ENCODE assay signal across 26 cellular contexts in the genomic region with DNA sequence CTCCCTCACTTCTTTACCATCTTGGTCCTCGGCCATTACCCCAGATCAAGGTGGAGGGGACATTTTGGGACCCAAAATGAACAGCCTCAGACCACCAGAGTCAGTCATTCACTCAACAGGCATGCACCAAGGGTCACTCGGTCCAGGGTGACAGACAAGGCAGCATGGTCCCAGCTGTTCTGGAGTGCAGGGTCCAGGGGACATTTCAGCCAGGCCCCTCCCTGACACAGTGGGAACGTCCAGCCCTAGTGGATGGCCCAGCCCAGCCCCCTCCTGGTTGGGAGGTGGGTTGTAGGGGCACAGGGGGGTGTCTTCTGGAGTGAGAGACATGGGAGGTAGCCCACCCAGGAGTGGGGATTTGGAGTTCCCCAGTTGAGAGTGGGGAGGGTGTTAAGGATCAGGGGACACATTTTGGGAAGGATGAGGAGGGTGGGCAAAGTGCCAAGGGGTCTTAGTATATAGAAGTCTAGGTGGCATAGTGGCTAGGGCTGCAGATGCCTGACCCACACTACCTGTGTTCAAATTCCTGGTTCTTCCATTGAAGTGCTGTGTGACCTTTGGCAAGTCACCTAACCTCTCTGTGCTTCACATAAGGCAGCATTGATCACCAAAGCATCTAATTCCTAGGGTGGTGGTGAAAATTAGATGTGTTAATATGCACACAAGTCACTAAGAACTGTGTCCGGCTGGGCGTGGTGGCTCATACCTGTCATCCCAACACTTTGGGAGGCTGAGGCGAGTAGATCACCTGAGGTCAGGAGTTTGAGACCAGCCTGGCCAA. TPM values are rescaled to one million over a fixed set of nuclear protein-coding genes. Genes with fewer than 3 reads are reported as not detected.
A peak's percentile ranks its signal among the peaks of the same experiment; 100 is the strongest.
DNase-seq lines count a peak whose midpoint lies in the region; ATAC-seq and TF ChIP-seq lines count a peak whose summit lies in the region.
"Had no signal": no experiment of that assay in that cellular context is flagged by ENCODE, and none has a peak within 500 bp of the region (broad histone marks: within the 10 kb centered on the region; RNA-seq: fewer than 3 reads in every experiment).

No MANE protein-coding gene starts in this region.

- H3K27ac ChIP-seq in spleen (peak overlapping the region in 6 of 8 donors; percentile 6 to 94 (median 88)), sigmoid colon (no peak overlapping the region)
- H3K27ac ChIP-seq: epithelial cell of prostate, SJSA1 had no signal

- H3K36me3 ChIP-seq in spleen (no peaks in the 10 kb centered on the region), sigmoid colon (no peaks in the 10 kb centered on the region)
- H3K36me3 ChIP-seq: BE2C, heart left ventricle, SJSA1 had no signal

- intact Hi-C loops in spleen (cut with DNase I; ENCODE audit: low total_unique reads) (no loop called here), sigmoid colon (cut with DNase I) (no loop called here)

- no peak for DNase-seq in activated naive CD4-positive, alpha-beta T cell treated with anti-CD3 and anti-CD28 coated beads, Interleukin-2, amount 10 ng/mL, durations not matched to agents 7 days and 5 days
- DNase-seq in T-cell (no peak), spleen (peak; percentile 75), DMS 273 treated with DMSO at 0.1 percent for 48 hours (lab: John Stamatoyannopoulos, UW) (no peak), sigmoid colon (no peak)
- DNase-seq: activated CD4-positive, alpha-beta T cell treated with anti-CD3 and anti-CD28 coated beads for 48 hours; activated T-cell treated with anti-CD3 and anti-CD28 coated beads, Interleukin-2, amount 50 U/mL, for 4 hours; amniotic stem cell; BE2C; effector CD4-positive, alpha-beta T cell; heart left ventricle; IMR-90; NCI-H1105 treated with DMSO at 0.1 percent for 48 hours; NCI-H2029; NCI-H2227 treated with DMSO at 0.1 percent for 48 hours; nucleus accumbens; T-helper 1 cell had no signal

- H3K27me3 ChIP-seq in spleen (replicated peaks in 1 of 7) (no peaks in the 10 kb centered on the region), sigmoid colon (peaks cover 0 to 32% (median 9%) of the 10 kb centered on the region in 3 donors)

- TF ChIP-seq EP300 in sigmoid colon (IDR thresholded peaks at IDR 0.05) = no peak

- WGBS in spleen, 5 donors = 78 to 84% (median 81%) methylated on average over 4 to 6 of the region's 6 CpGs
- WGBS in sigmoid colon, 2 donors = 70 to 82% methylated on average over 6 of the region's 6 CpGs

- no peak for TF ChIP-seq CTCF in spleen (IDR thresholded peaks at IDR 0.05 in 8 of 11, conservative IDR thresholded peaks at IDR 0.05 in 3 of 11)
- no peak for TF ChIP-seq CTCF in sigmoid colon (IDR thresholded peaks at IDR 0.05)

- H3K27me3 Mint-ChIP-seq in activated naive CD4-positive, alpha-beta T cell treated with anti-CD3 and anti-CD28 coated beads, Interleukin-2, amount 50 U/mL, for 24 hours = no peaks in the 10 kb centered on the region
- peaks cover 59% of the 10 kb centered on the region for H3K27me3 Mint-ChIP-seq in activated naive CD4-positive, alpha-beta T cell treated with anti-CD3 and anti-CD28 coated beads, Interleukin-2, amount 10 ng/mL, durations not matched to agents 7 days and 5 days
- H3K27me3 Mint-ChIP-seq in T-cell = peaks cover 0 to 4% of the 10 kb centered on the region in 2 donors

- POLR2A ChIA-PET in T-cell (lab: Charles Lee) = no interaction called here

- H3K4me1 ChIP-seq in spleen (peaks cover 19 to 95% (median 67%) of the 10 kb centered on the region in 6 donors), sigmoid colon (no peaks in the 10 kb centered on the region)
- H3K4me1 ChIP-seq: BE2C, SJSA1 had no signal

- CTCF ChIA-PET in activated naive CD4-positive, alpha-beta T cell treated with anti-CD3 and anti-CD28 coated beads, Interleukin-2, amount 10 ng/mL, durations not matched to agents 7 days and 5 days (lab: Charles Lee) = no interaction called here
- CTCF ChIA-PET in T-cell (lab: Charles Lee) = no interaction called here

- no peak for ATAC-seq in T-cell (replicated peaks in 1 of 4)
- ATAC-seq: HCT116, heart left ventricle had no signal

- no peak overlapping the region for H3K4me3 Mint-ChIP-seq in activated naive CD4-positive, alpha-beta T cell treated with anti-CD3 and anti-CD28 coated beads, Interleukin-2, amount 50 U/mL, for 24 hours
- no peak overlapping the region for H3K4me3 Mint-ChIP-seq in activated naive CD4-positive, alpha-beta T cell treated with anti-CD3 and anti-CD28 coated beads, Interleukin-2, amount 10 ng/mL, durations not matched to agents 7 days and 5 days
- no peak overlapping the region for H3K4me3 Mint-ChIP-seq in T-cell

- H3K4me3 ChIP-seq in spleen (no peak overlapping the region), sigmoid colon (no peak overlapping the region)
- H3K4me3 ChIP-seq: heart left ventricle, lung, SJSA1 had no signal

- H3K9me3 ChIP-seq in spleen = no peaks in the 10 kb centered on the region
- H3K9me3 ChIP-seq in sigmoid colon = no peaks in the 10 kb centered on the region
- H3K9me3 ChIP-seq: BE2C, heart left ventricle, SJSA1 had no signal

- H3K4me1 Mint-ChIP-seq in activated naive CD4-positive, alpha-beta T cell treated with anti-CD3 and anti-CD28 coated beads, Interleukin-2, amount 50 U/mL, for 24 hours = peaks cover 64% of the 10 kb centered on the region
- peaks cover 39% of the 10 kb centered on the region for H3K4me1 Mint-ChIP-seq in activated naive CD4-positive, alpha-beta T cell treated with anti-CD3 and anti-CD28 coated beads, Interleukin-2, amount 10 ng/mL, durations not matched to agents 7 days and 5 days
- H3K4me1 Mint-ChIP-seq in T-cell = peaks cover 46 to 64% (median 61%) of the 10 kb centered on the region in 3 donors

- H3K36me3 Mint-ChIP-seq in activated naive CD4-positive, alpha-beta T cell treated with anti-CD3 and anti-CD28 coated beads, Interleukin-2, amount 50 U/mL, for 24 hours = no peaks in the 10 kb centered on the region
- peaks cover 1% of the 10 kb centered on the region for H3K36me3 Mint-ChIP-seq in activated naive CD4-positive, alpha-beta T cell treated with anti-CD3 and anti-CD28 coated beads, Interleukin-2, amount 10 ng/mL, durations not matched to agents 7 days and 5 days
- no peaks in the 10 kb centered on the region for H3K36me3 Mint-ChIP-seq in T-cell

- no peak for TF ChIP-seq POLR2A in spleen (IDR thresholded peaks at IDR 0.05)
- TF ChIP-seq POLR2A in sigmoid colon (IDR thresholded peaks at IDR 0.05) = no peak

- H3K27ac Mint-ChIP-seq in activated naive CD4-positive, alpha-beta T cell treated with anti-CD3 and anti-CD28 coated beads, Interleukin-2, amount 50 U/mL, for 24 hours = peak overlapping the region; percentile 59
- no peak overlapping the region for H3K27ac Mint-ChIP-seq in activated naive CD4-positive, alpha-beta T cell treated with anti-CD3 and anti-CD28 coated beads, Interleukin-2, amount 10 ng/mL, durations not matched to agents 7 days and 5 days
- peak overlapping the region; percentile 59 to 98 for H3K27ac Mint-ChIP-seq in T-cell

- H3K9me3 Mint-ChIP-seq in activated naive CD4-positive, alpha-beta T cell treated with anti-CD3 and anti-CD28 coated beads, Interleukin-2, amount 50 U/mL, for 24 hours = no peaks in the 10 kb centered on the region
- H3K9me3 Mint-ChIP-seq in activated naive CD4-positive, alpha-beta T cell treated with anti-CD3 and anti-CD28 coated beads, Interleukin-2, amount 10 ng/mL, durations not matched to agents 7 days and 5 days = no peaks in the 10 kb centered on the region
- H3K9me3 Mint-ChIP-seq in T-cell = no peaks in the 10 kb centered on the region
- H3K9me3 Mint-ChIP-seq: activated T-cell treated with anti-CD3 and anti-CD28 coated beads, Interleukin-2, amount 50 U/mL, for 4 hours had no signal

RNA-seq across cellular contexts. Expression of gene FCER2, which starts 2.5 kb away (rescaled TPM):
- 1 to 10 TPM in 3 of 5 donors, under 1 TPM in 2; 0.90 to 2.5 (median 1.2) TPM for total RNA-seq in T-cell
- 100 to 1,000 TPM in 1 of 7 donors, 10 to 100 TPM in 6; 26.4 to 121 (median 47.0) TPM for total RNA-seq in spleen
- polyA plus RNA-seq in spleen = 100 to 1,000 TPM in 2 of 3 donors, 10 to 100 TPM in 1; 48.0 to 108 (median 105) TPM
- 1 to 10 TPM in 1 of 4 donors, under 1 TPM in 3; 0.27 to 2.5 (median 0.61) TPM for total RNA-seq in sigmoid colon
- polyA plus RNA-seq in sigmoid colon = 10 to 100 TPM in 1 of 3 donors, under 1 TPM in 1, not detected in 1; 0.46 to 14.7 TPM
- total RNA-seq: IMR-90, pulmonary artery endothelial cell, RPMI7951, SJSA1, ureter had no signal
- polyA plus RNA-seq: IMR-90 had no signal

RNA-seq across cellular contexts. Expression of gene TRAPPC5, which starts 23.8 kb away (rescaled TPM):
- total RNA-seq in T-cell (10 to 100 TPM; 39.2 to 75.3 (median 69.4) TPM), spleen (10 to 100 TPM; 47.2 to 88.5 (median 77.4) TPM), sigmoid colon (10 to 100 TPM; 32.8 to 89.6 (median 50.5) TPM)
- polyA plus RNA-seq in spleen (100 to 1,000 TPM in 2 of 3 donors, 10 to 100 TPM in 1; 94.3 to 159 (median 128) TPM), sigmoid colon (10 to 100 TPM; 55.3 to 75.5 (median 55.9) TPM)

RNA-seq across cellular contexts. Expression of gene CLEC4G, which starts 27.4 kb away (rescaled TPM):
- total RNA-seq in T-cell (not detected), spleen (1 to 10 TPM in 3 of 7 donors, under 1 TPM in 3, not detected in 1; 0.34 to 4.0 (median 0.88) TPM), sigmoid colon (1 to 10 TPM; 1.4 to 3.6 (median 3.1) TPM)
- polyA plus RNA-seq in spleen (1 to 10 TPM in 2 of 3 donors, under 1 TPM in 1; 0.50 to 1.3 (median 1.0) TPM), sigmoid colon (under 1 TPM in 2 of 3 donors, not detected in 1; 0.45 to 0.46 TPM)
- total RNA-seq: activated T-cell treated with anti-CD3 and anti-CD28 coated beads, Interleukin-2, amount 50 U/mL, for 4 hours; IMR-90; pulmonary artery endothelial cell; RPMI7951; SJSA1 had no signal
- polyA plus RNA-seq: IMR-90 had no signal

RNA-seq across cellular contexts. Expression of gene MCEMP1, which starts 27.6 kb away (rescaled TPM):
- under 1 TPM in 1 of 5 donors, not detected in 4; 0.26 TPM for total RNA-seq in T-cell
- 10 to 100 TPM; 12.9 to 95.6 (median 28.7) TPM for total RNA-seq in spleen
- 10 to 100 TPM in 2 of 3 donors, 1 to 10 TPM in 1; 3.9 to 23.7 (median 11.7) TPM for polyA plus RNA-seq in spleen
- under 1 TPM in 3 of 4 donors, not detected in 1; 0.36 to 0.49 (median 0.41) TPM for total RNA-seq in sigmoid colon
- 1 to 10 TPM in 2 of 3 donors, under 1 TPM in 1; 0.51 to 2.8 (median 1.8) TPM for polyA plus RNA-seq in sigmoid colon
- total RNA-seq: activated T-cell treated with anti-CD3 and anti-CD28 coated beads, Interleukin-2, amount 50 U/mL, for 4 hours; IMR-90; pulmonary artery endothelial cell; RPMI7951; SJSA1; skeletal muscle tissue; ureter had no signal

RNA-seq across cellular contexts. Expression of gene RETN, which starts 35.6 kb away (rescaled TPM):
- 1 to 10 TPM in 1 of 5 donors, not detected in 4; 1.6 TPM for total RNA-seq in T-cell
- 10 to 100 TPM in 4 of 7 donors, 1 to 10 TPM in 3; 5.4 to 44.0 (median 12.4) TPM for total RNA-seq in spleen
- 10 to 100 TPM; 26.0 to 60.6 (median 51.1) TPM for polyA plus RNA-seq in spleen
- total RNA-seq in sigmoid colon = not detected
- 10 to 100 TPM in 1 of 3 donors, 1 to 10 TPM in 2; 3.6 to 38.1 (median 8.6) TPM for polyA plus RNA-seq in sigmoid colon
- total RNA-seq: activated T-cell treated with anti-CD3 and anti-CD28 coated beads, Interleukin-2, amount 50 U/mL, for 4 hours; IMR-90; pulmonary artery endothelial cell; RPMI7951; SJSA1; ureter had no signal
- polyA plus RNA-seq: IMR-90 had no signal

Comparison
In these comparisons a context has a peak if more than half of its experiments do, and no peak if none do; other contexts are left out.
1. H3K27ac ChIP-seq: peak in spleen (6 of 8); none in sigmoid colon (0 of 4).
2. RNA of gene FCER2, which starts 2.5 kb away (total RNA-seq): 26.4 to 121 TPM in spleen; 0.90 to 2.5 TPM in T-cell and 0.27 to 2.5 TPM in sigmoid colon; every median in the first group is over 4 times any median in the second.